Comparison of ENCODE assay signal across 3 cellular contexts in genomic region chr1:225448146-225448805, GRCh38.
TF ChIP-seq lines count a peak whose summit lies in the region.

No MANE protein-coding gene starts in this region.

TF ChIP-seq in HCT116, 20 proteins besides CTCF, POLR2A, EP300 and RAD21:
- no peak for TF ChIP-seq MAX (IDR thresholded peaks at IDR 0.05)
- TF ChIP-seq SIN3A (IDR thresholded peaks at IDR 0.05; ENCODE audit: low read depth), result no peak
- no peak for TF ChIP-seq FOSL1 (IDR thresholded peaks at IDR 0.05; ENCODE audit: low read depth)
- TF ChIP-seq ZNF274 (IDR thresholded peaks at IDR 0.05; ENCODE audit: low read depth, low read length), result no peak
- TF ChIP-seq CBX3 (IDR thresholded peaks at IDR 0.05; ENCODE audit: low read depth), result no peak
- no peak for TF ChIP-seq JUND (IDR thresholded peaks at IDR 0.05)
- TF ChIP-seq EZH2 (IDR thresholded peaks at IDR 0.05), result no peak
- no peak for TF ChIP-seq EGR1 (IDR thresholded peaks at IDR 0.05; ENCODE audit: low read depth)
- TF ChIP-seq ZFX (IDR thresholded peaks at IDR 0.05), result no peak
- TF ChIP-seq SRF (IDR thresholded peaks at IDR 0.05; ENCODE audit: low read depth), result no peak
- TF ChIP-seq TCF7L2 (IDR thresholded peaks at IDR 0.05; ENCODE audit: borderline replicate concordance, extremely low read depth, insufficient read depth, insufficient read length), result no peak
- TF ChIP-seq ELF1 (IDR thresholded peaks at IDR 0.05; ENCODE audit: borderline replicate concordance, low read depth), result no peak
- TF ChIP-seq CEBPB (IDR thresholded peaks at IDR 0.05; ENCODE audit: low read depth), result no peak
- TF ChIP-seq SP1 (IDR thresholded peaks at IDR 0.05; ENCODE audit: low read depth), result no peak
- TF ChIP-seq EZH2phosphoT487 (IDR thresholded peaks at IDR 0.05; ENCODE audit: borderline replicate concordance), result no peak
- no peak for TF ChIP-seq YY1 (IDR thresholded peaks at IDR 0.05; ENCODE audit: extremely low read depth, insufficient replicate concordance, low read depth, low read length)
- TF ChIP-seq REST (IDR thresholded peaks at IDR 0.05; ENCODE audit: low read depth), result no peak
- no peak for TF ChIP-seq ATF3 (IDR thresholded peaks at IDR 0.05)

TF ChIP-seq in K562, 482 proteins besides CTCF, POLR2A, EP300 and RAD21:
- TF ChIP-seq RBM22 (IDR thresholded peaks at IDR 0.05; ENCODE audit: low read depth, low read length, poor library complexity, severe bottlenecking) (no peak), KLF1 (tag; IDR thresholded peaks at IDR 0.05) (no peak), SRSF3 (IDR thresholded peaks at IDR 0.05; ENCODE audit: insufficient read depth, low read length) (no peak), EWSR1 (IDR thresholded peaks at IDR 0.05; ENCODE audit: borderline replicate concordance, low read depth, partially characterized antibody) (no peak), FOXP1 (CRISPR knock-in tag; IDR thresholded peaks at IDR 0.05) (no peak), SMC3 (conservative IDR thresholded peaks at IDR 0.05; ENCODE audit: insufficient read depth, low read depth, low read length) (no peak), XRCC5 (IDR thresholded peaks at IDR 0.05; ENCODE audit: low read depth, low read length) (no peak), SIRT6 (IDR thresholded peaks at IDR 0.05; ENCODE audit: low read depth, low read length) (no peak), ZNF57 (CRISPR knock-in tag; IDR thresholded peaks at IDR 0.05) (no peak)

TF ChIP-seq in HepG2, 621 proteins besides CTCF, POLR2A, EP300 and RAD21:
- TF ChIP-seq MNT (IDR thresholded peaks at IDR 0.05) (no peak), SKIL (CRISPR knock-in tag; IDR thresholded peaks at IDR 0.05; ENCODE audit: borderline replicate concordance) (no peak), ZNF350 (CRISPR knock-in tag; IDR thresholded peaks at IDR 0.05; ENCODE audit: borderline replicate concordance, low read depth) (0 out of 2 replicates have a peak, but pooled peaks have one; percentile 12), TFDP2 (CRISPR knock-in tag; IDR thresholded peaks at IDR 0.05) (no peak), SAP130 (CRISPR knock-in tag; IDR thresholded peaks at IDR 0.05; ENCODE audit: low read depth) (peak; percentile 51), HMG20B (CRISPR knock-in tag; conservative IDR thresholded peaks at IDR 0.05) (no peak), KLF16 (CRISPR knock-in tag; IDR thresholded peaks at IDR 0.05) (no peak), TGIF2 (CRISPR knock-in tag; IDR thresholded peaks at IDR 0.05) (0 out of 2 replicates have a peak, but pooled peaks have one; percentile 44), ZNF292 (CRISPR knock-in tag; IDR thresholded peaks at IDR 0.05; ENCODE audit: borderline replicate concordance, low read depth) (peak; percentile 59; the same call in 1 of the 2 replicates), ZNF652 (CRISPR knock-in tag; IDR thresholded peaks at IDR 0.05; ENCODE audit: borderline replicate concordance, low read depth) (peak; percentile 61; the same call in 1 of the 2 replicates), ARID5B (CRISPR knock-in tag; IDR thresholded peaks at IDR 0.05) (0 out of 2 replicates have a peak, but pooled peaks have one; percentile 21)
